ENCODE assay signal across 1 cellular context in genomic region chr16:73126453-73126853, GRCh38.
TF ChIP-seq lines count a peak whose summit lies in the region.

No MANE protein-coding gene starts in this region.

TF ChIP-seq in GM23338, 12 proteins besides CTCF, POLR2A, EP300 and RAD21 (continued from another document):
- TF ChIP-seq REST (IDR thresholded peaks at IDR 0.05; ENCODE audit: unreplicated experiment) (no peak), STAT1 (IDR thresholded peaks at IDR 0.05; ENCODE audit: unreplicated experiment) (no peak), ZNF114 (CRISPR knock-in tag; IDR thresholded peaks at IDR 0.05) (no peak), JUNB (IDR thresholded peaks at IDR 0.05; ENCODE audit: unreplicated experiment) (no peak), EZH2 (IDR thresholded peaks at IDR 0.05; ENCODE audit: low read depth, unreplicated experiment) (no peak), EZH2phosphoT487 (IDR thresholded peaks at IDR 0.05; ENCODE audit: unreplicated experiment) (no peak)
